8 cellular contexts compared by ENCODE assay signal in the genomic region with DNA sequence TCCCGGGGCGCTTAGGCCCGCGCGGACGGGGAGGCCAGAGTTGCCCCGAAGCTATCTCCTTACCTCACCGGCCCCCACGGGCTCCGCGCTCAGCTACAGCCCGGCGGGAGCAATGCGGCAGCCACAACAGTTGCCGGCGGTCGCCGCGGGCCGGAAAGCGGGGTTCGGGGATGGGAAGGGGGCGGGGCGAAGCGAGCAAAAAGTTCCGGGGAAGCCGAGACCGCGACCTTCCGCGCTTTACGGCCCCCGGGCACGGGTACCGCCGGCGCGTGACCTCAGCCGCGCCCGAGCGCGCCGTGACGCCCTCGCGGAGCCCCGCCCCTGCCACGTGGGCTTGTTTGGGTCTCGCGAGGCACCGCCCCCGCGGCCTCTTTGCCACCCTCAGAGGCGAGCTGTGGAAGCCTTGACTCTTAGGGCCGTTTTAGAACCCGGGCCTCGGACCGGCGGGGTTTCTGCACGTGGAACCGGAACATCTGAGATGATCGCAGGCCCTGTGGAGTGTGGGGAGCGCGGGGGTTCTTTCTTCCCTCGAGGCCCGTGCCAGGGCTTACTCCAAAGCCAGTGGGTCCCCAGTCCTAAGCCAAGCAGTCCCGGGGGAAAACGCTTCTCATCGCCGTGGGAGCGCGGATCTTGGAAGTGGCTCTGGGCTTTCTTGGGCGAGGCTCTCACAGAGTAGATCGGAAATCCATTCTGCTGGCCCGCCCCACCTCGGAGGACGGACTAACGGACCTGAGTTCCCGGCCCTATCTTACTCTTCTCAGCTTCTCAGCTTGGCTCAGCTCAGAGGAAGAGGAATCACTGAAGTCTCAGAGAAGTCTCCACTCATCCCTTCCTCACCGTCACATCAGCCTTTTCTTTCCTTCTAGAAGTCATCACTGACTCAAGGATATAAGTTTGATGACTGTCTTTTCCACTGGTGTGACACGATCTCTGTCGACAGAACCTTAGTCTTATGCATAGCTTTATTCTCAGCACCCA. TPM values are rescaled to one million over a fixed set of nuclear protein-coding genes. Genes with fewer than 3 reads are reported as not detected.
A peak's percentile ranks its signal among the peaks of the same experiment; 100 is the strongest.
DNase-seq lines count a peak whose midpoint lies in the region; ATAC-seq and TF ChIP-seq lines count a peak whose summit lies in the region.
"Not testable (repeated sequence)": the region's sequence is repeated elsewhere in the genome, so short reads cannot be mapped to it uniquely, and the experiment has no call there.

No MANE protein-coding gene starts in this region.

- not testable (repeated sequence) for H3K9me3 Mint-ChIP-seq in WTC11

- peak overlapping the region; percentile 86 for H3K4me3 Mint-ChIP-seq in WTC11

- not testable (repeated sequence) for TF ChIP-seq CTCF in AG04449 (IDR thresholded peaks at IDR 0.05; ENCODE audit: insufficient read depth, low read length, missing control alignments); WTC11 (IDR thresholded peaks at IDR 0.05); cardiac fibroblast (IDR thresholded peaks at IDR 0.05; ENCODE audit: low read depth, low read length)

- CTCF ChIA-PET in AG04449 (lab: Yijun Ruan, JAX) = not testable (repeated sequence)
- CTCF ChIA-PET in WTC11 (lab: Charles Lee) = interaction anchor here (0.9 kb wide), 1 partner anchor 58 kb away, joined by 4 read pairs; no protein-coding TSS in a partner anchor

- peak; percentile 31 for DNase-seq in AG04449 (ENCODE audit: low read depth, low spot score)
- DNase-seq in NCI-H2196 (lab: John Stamatoyannopoulos, UW; ENCODE audit: unreplicated experiment) = peak; percentile 95
- peak; percentile 85 for DNase-seq in WTC11 (ENCODE audit: low spot score)
- peak; percentile 90 to 92 for DNase-seq in cardiac fibroblast (ENCODE audit: low read depth in 2 of 2)
- peak; percentile 86 for DNase-seq in inferior parietal cortex (ENCODE audit: extremely low spot score)
- peak; percentile 81 for DNase-seq in smooth muscle cell of the brain vasculature (ENCODE audit: low read depth, low spot score)

- ATAC-seq in GM18909 (IDR thresholded peaks at IDR 0.05; ENCODE audit: poor library complexity, unreplicated experiment) (peak; percentile 95), HG03139 (IDR thresholded peaks at IDR 0.05; ENCODE audit: unreplicated experiment) (peak; percentile 96), WTC11 (peak; percentile 86)

- H3K27ac Mint-ChIP-seq in WTC11 = not testable (repeated sequence)

- H3K4me1 Mint-ChIP-seq in WTC11 = not testable (repeated sequence)

- H3K36me3 Mint-ChIP-seq in WTC11 = not testable (repeated sequence)

- not testable (repeated sequence) for H3K27me3 Mint-ChIP-seq in WTC11 (ENCODE audit: low read depth)

- H3K4me3 ChIP-seq in AG04449 (ENCODE audit: low read depth, low read length) (peak overlapping the region; percentile 73), cardiac fibroblast (replicated peaks in 1 of 2; ENCODE audit: low read depth in 2 of 2, low read length in 2 of 2) (peak overlapping the region; percentile 72 to 82)

- POLR2A ChIA-PET in AG04449 (lab: Yijun Ruan, JAX) = interaction anchor here (0.6 kb wide), 1 partner anchor 1242 kb away, joined by 3 read pairs; no protein-coding TSS in a partner anchor
- POLR2A ChIA-PET in WTC11 (lab: Charles Lee) = interaction anchor here (0.5 kb wide), 1 partner anchor 299 kb away, joined by 3 read pairs; the partner anchor contains the start of gene RFWD3

TF ChIP-seq in WTC11, 78 proteins besides CTCF, POLR2A, EP300 and RAD21:
- peak; percentile 89 for TF ChIP-seq FOXK1 (CRISPR knock-in tag; IDR thresholded peaks at IDR 0.05)
- TF ChIP-seq MAX (CRISPR knock-in tag; IDR thresholded peaks at IDR 0.05) = peak; percentile 58; the same call in 1 of the 2 replicates
- TF ChIP-seq, protein P1, sequence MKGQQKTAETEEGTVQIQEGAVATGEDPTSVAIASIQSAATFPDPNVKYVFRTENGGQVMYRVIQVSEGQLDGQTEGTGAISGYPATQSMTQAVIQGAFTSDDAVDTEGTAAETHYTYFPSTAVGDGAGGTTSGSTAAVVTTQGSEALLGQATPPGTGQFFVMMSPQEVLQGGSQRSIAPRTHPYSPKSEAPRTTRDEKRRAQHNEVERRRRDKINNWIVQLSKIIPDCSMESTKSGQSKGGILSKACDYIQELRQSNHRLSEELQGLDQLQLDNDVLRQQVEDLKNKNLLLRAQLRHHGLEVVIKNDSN (CRISPR knock-in tag; IDR thresholded peaks at IDR 0.05) = peak; percentile 78
- TF ChIP-seq, protein P2, sequence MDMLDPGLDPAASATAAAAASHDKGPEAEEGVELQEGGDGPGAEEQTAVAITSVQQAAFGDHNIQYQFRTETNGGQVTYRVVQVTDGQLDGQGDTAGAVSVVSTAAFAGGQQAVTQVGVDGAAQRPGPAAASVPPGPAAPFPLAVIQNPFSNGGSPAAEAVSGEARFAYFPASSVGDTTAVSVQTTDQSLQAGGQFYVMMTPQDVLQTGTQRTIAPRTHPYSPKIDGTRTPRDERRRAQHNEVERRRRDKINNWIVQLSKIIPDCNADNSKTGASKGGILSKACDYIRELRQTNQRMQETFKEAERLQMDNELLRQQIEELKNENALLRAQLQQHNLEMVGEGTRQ (CRISPR knock-in tag; IDR thresholded peaks at IDR 0.05) = peak; percentile 85
- peak; percentile 60; the same call in 1 of the 2 replicates for TF ChIP-seq SP1 (CRISPR knock-in tag; conservative IDR thresholded peaks at IDR 0.05)

RNA-seq across cellular contexts. Expression of gene NPIPB15, which starts 7.8 kb away (rescaled TPM):
- total RNA-seq in WTC11 (2021) = 5.0 to 6.2 TPM (median 5.2 TPM) in 3 replicates

RNA-seq across cellular contexts. Expression of gene CLEC18B, which starts 53.0 kb away (rescaled TPM):
- 0.20 to 0.71 TPM (median 0.50 TPM) in 3 replicates for total RNA-seq in WTC11 (2021)

Comparison
In these comparisons a context has a peak if more than half of its experiments do, and no peak if none do; other contexts are left out.
1. Peak in every context shown above with its lines: DNase-seq, ATAC-seq and H3K4me3 ChIP-seq.
2. DNase-seq: peak in every context shown above with its lines; median percentile 95 in NCI-H2196; 91 in cardiac fibroblast; 86 in inferior parietal cortex; 85 in WTC11; 81 in smooth muscle cell of the brain vasculature; 31 in AG04449.